8 cellular contexts compared by ENCODE assay signal in genomic region chr20:25248501-25249172, GRCh38. TPM values are rescaled to one million over a fixed set of nuclear protein-coding genes. Genes with fewer than 3 reads are reported as not detected.
DNase-seq lines count a peak whose midpoint lies in the region; TF ChIP-seq lines count a peak whose summit lies in the region.

No MANE protein-coding gene starts in this region.

- WGBS in adrenal gland, 4 donors = 2 to 8% (median 3%) methylated on average over 6 to 43 of the region's 43 CpGs

- peak overlapping the region; percentile 76 for H3K4me2 ChIP-seq in parathyroid adenoma (ENCODE audit: low read length)

- H3K27ac ChIP-seq in adrenal gland = peak overlapping the region in 4 of 5 donors; percentile 27 to 94 (median 84)
- H3K27ac ChIP-seq in left ventricle myocardium inferior (replicated peaks) = peak overlapping the region; percentile 97
- H3K27ac ChIP-seq in parathyroid adenoma = peak overlapping the region; percentile 63

- H3K4me1 ChIP-seq in adrenal gland (replicated peaks in 1 of 2) = peaks cover 21 to 29% of the 10 kb centered on the region in 2 donors
- peaks cover 73% of the 10 kb centered on the region for H3K4me1 ChIP-seq in left ventricle myocardium inferior
- H3K4me1 ChIP-seq in parathyroid adenoma = peaks cover 4% of the 10 kb centered on the region

- no peak for TF ChIP-seq POLR2A in adrenal gland (IDR thresholded peaks at IDR 0.05)

- peaks cover 7% of the 10 kb centered on the region for H3K27me3 ChIP-seq in H7 (ENCODE audit: control insufficient read depth, insufficient read depth, low read length)
- no peaks in the 10 kb centered on the region for H3K27me3 ChIP-seq in adrenal gland
- no peaks in the 10 kb centered on the region for H3K27me3 ChIP-seq in left ventricle myocardium inferior (ENCODE audit: low read depth)
- no peaks in the 10 kb centered on the region for H3K27me3 ChIP-seq in parathyroid adenoma (ENCODE audit: control insufficient read depth, insufficient read depth, low read length)

- H3K79me2 ChIP-seq in parathyroid adenoma = peaks cover 30% of the 10 kb centered on the region

- intact Hi-C loops in adrenal gland (cut with DNase I) = no loop called here
- intact Hi-C loops in left ventricle myocardium inferior (cut with micrococcal nuclease) = no loop called here

- no peak overlapping the region for H3K9ac ChIP-seq in parathyroid adenoma

- H3K9me3 ChIP-seq in adrenal gland (replicated peaks in 1 of 3) = no peaks in the 10 kb centered on the region
- H3K9me3 ChIP-seq in left ventricle myocardium inferior (replicated peaks) = peaks cover 1% of the 10 kb centered on the region
- no peaks in the 10 kb centered on the region for H3K9me3 ChIP-seq in parathyroid adenoma (ENCODE audit: control insufficient read depth, low read length)

- peak overlapping the region; percentile 90 for H3K4me3 ChIP-seq in H7 (ENCODE audit: insufficient read depth, low read depth, low read length)
- H3K4me3 ChIP-seq in adrenal gland = peak overlapping the region; percentile 51 to 95 (median 76)
- peak overlapping the region; percentile 97 for H3K4me3 ChIP-seq in left ventricle myocardium inferior
- H3K4me3 ChIP-seq in parathyroid adenoma (ENCODE audit: low read depth, low read length) = peak overlapping the region; percentile 65

- TF ChIP-seq CTCF in adrenal gland (IDR thresholded peaks at IDR 0.05) (peak in 1 of 6 experiments; percentile 4), left ventricle myocardium inferior (IDR thresholded peaks at IDR 0.05; ENCODE audit: borderline replicate concordance) (no peak), parathyroid adenoma (IDR thresholded peaks at IDR 0.05) (no peak)

- DNase-seq in NOMO-1 (lab: John Stamatoyannopoulos, UW; ENCODE audit: unreplicated experiment in 2 of 2) (peak; percentile 16 to 18), NOMO-1 treated with dmso at 0.1 percent for 144 hours (lab: John Stamatoyannopoulos, UW; ENCODE audit: unreplicated experiment) (no peak), H7 (peak; percentile 82), NCI-H146 (lab: John Stamatoyannopoulos, UW) (peak; percentile 74), adrenal gland (peak in 4 of 7 donors; percentile 40 to 57 (median 48)), left ventricle myocardium inferior (peak; percentile 39), MV-4-11 (lab: John Stamatoyannopoulos, UW) (no peak)

- H3K36me3 ChIP-seq in H7 (replicated peaks; ENCODE audit: control insufficient read depth, insufficient read depth, low read length) (no peaks in the 10 kb centered on the region; the same call in none of the 2 replicates), adrenal gland (replicated peaks in 1 of 2) (no peaks in the 10 kb centered on the region), left ventricle myocardium inferior (no peaks in the 10 kb centered on the region), parathyroid adenoma (ENCODE audit: control insufficient read depth, insufficient read depth, low read length) (no peaks in the 10 kb centered on the region)

- H2AFZ ChIP-seq in parathyroid adenoma = peak overlapping the region; percentile 65

RNA-seq across cellular contexts. Expression of gene PYGB, which starts 0.8 kb away (rescaled TPM):
- 52.0 and 57.1 TPM in 2 replicates for total RNA-seq in H7 (2014; rRNA removed; shearing (Covaris generic))
- total RNA-seq in adrenal gland (100 to 1,000 TPM in 3 of 8 donors, 10 to 100 TPM in 5; 39.2 to 118 (median 82.9) TPM), left ventricle myocardium inferior (218 TPM)
- 10 to 100 TPM; 15.7 to 80.0 (median 35.9) TPM for polyA plus RNA-seq in adrenal gland

RNA-seq across cellular contexts. Expression of gene ENTPD6, which starts 53.1 kb away (rescaled TPM):
- 45.4 and 51.2 TPM in 2 replicates for total RNA-seq in H7 (2014; rRNA removed; shearing (Covaris generic))
- total RNA-seq in adrenal gland (100 to 1,000 TPM in 5 of 8 donors, 10 to 100 TPM in 3; 51.0 to 120 (median 107) TPM), left ventricle myocardium inferior (106 TPM)
- polyA plus RNA-seq in adrenal gland = 100 to 1,000 TPM in 2 of 3 donors, 10 to 100 TPM in 1; 30.9 to 260 (median 153) TPM

Comparison
In these comparisons a context has a peak if more than half of its experiments do, and no peak if none do; other contexts are left out.
1. DNase-seq: peak in NOMO-1 (2 of 2), H7 (single experiment), NCI-H146 (single experiment), adrenal gland (4 of 7) and left ventricle myocardium inferior (single experiment); none in NOMO-1 treated with dmso at 0.1 percent for 144 hours (single experiment) and MV-4-11 (single experiment).
2. Peak in every context shown above with its lines, with median percentiles within 50 percentile points of each other: H3K4me3 ChIP-seq and H3K27ac ChIP-seq.